In genomic region chr1:21312407-21312992, GRCh38 we compare ENCODE assay signal across 1 cellular context.
A peak's percentile ranks its signal among the peaks of the same experiment; 100 is the strongest.
TF ChIP-seq lines count a peak whose summit lies in the region.

No MANE protein-coding gene starts in this region.

TF ChIP-seq in HepG2, 621 proteins besides CTCF, POLR2A, EP300 and RAD21 (continued from another document and continues in another):
- TF ChIP-seq ZBTB25 (CRISPR knock-in tag; IDR thresholded peaks at IDR 0.05) (peak; percentile 70; the same call in 1 of the 2 replicates), KDM1A (CRISPR knock-in tag; IDR thresholded peaks at IDR 0.05) (peak; percentile 94), EHMT2 (IDR thresholded peaks at IDR 0.05; ENCODE audit: borderline replicate concordance, low read depth, low read length) (no peak), ZNF484 (CRISPR knock-in tag; IDR thresholded peaks at IDR 0.05; ENCODE audit: borderline replicate concordance, low read depth) (no peak), STAT6 (CRISPR knock-in tag; IDR thresholded peaks at IDR 0.05; ENCODE audit: borderline replicate concordance) (no peak), FOSL2 (CRISPR knock-in tag; IDR thresholded peaks at IDR 0.05) (peak; percentile 77), ZBTB7B (CRISPR knock-in tag; IDR thresholded peaks at IDR 0.05) (0 out of 2 replicates have a peak, but pooled peaks have one; percentile 37), ZNF383 (CRISPR knock-in tag; IDR thresholded peaks at IDR 0.05; ENCODE audit: borderline replicate concordance) (no peak), MEIS2 (CRISPR knock-in tag; IDR thresholded peaks at IDR 0.05) (peak; percentile 43; the same call in 1 of the 2 replicates), ZNF775 (CRISPR knock-in tag; IDR thresholded peaks at IDR 0.05; ENCODE audit: borderline replicate concordance) (no peak), ZSCAN20 (CRISPR knock-in tag; IDR thresholded peaks at IDR 0.05; ENCODE audit: borderline replicate concordance) (no peak), HMGA1 (CRISPR knock-in tag; conservative IDR thresholded peaks at IDR 0.05) (no peak), BHLHE40 (IDR thresholded peaks at IDR 0.05; ENCODE audit: low read length) (peak; percentile 91), ZNF678 (CRISPR knock-in tag; IDR thresholded peaks at IDR 0.05) (no peak), ZBTB14 (CRISPR knock-in tag; IDR thresholded peaks at IDR 0.05) (no peak), HMG20B (CRISPR knock-in tag; conservative IDR thresholded peaks at IDR 0.05) (no peak), ZNF781 (CRISPR knock-in tag; IDR thresholded peaks at IDR 0.05; ENCODE audit: borderline replicate concordance, not compliant biosample characterization) (no peak), BRD4 (CRISPR knock-in tag; IDR thresholded peaks at IDR 0.05) (no peak), ZBTB10 (CRISPR knock-in tag; IDR thresholded peaks at IDR 0.05; ENCODE audit: borderline replicate concordance) (no peak), RBM39 (IDR thresholded peaks at IDR 0.05; ENCODE audit: low read depth, low read length, poor library complexity, severe bottlenecking) (no peak), ZBTB38 (CRISPR knock-in tag; IDR thresholded peaks at IDR 0.05) (no peak), ZNF615 (CRISPR knock-in tag; IDR thresholded peaks at IDR 0.05; ENCODE audit: borderline replicate concordance) (no peak), ZFP36L2 (CRISPR knock-in tag; IDR thresholded peaks at IDR 0.05) (no peak), SMAD3 (CRISPR knock-in tag; IDR thresholded peaks at IDR 0.05) (peak; percentile 74), ARID4A (CRISPR knock-in tag; IDR thresholded peaks at IDR 0.05; ENCODE audit: borderline replicate concordance) (peak; percentile 89), PHB2 (IDR thresholded peaks at IDR 0.05; ENCODE audit: partially characterized antibody) (no peak), RXRA (CRISPR knock-in tag; IDR thresholded peaks at IDR 0.05) (peak; percentile 75; the same call in 1 of the 2 replicates), GRHL1 (CRISPR knock-in tag; conservative IDR thresholded peaks at IDR 0.05) (no peak), RBM22 (optimal IDR thresholded peaks at IDR 0.05; ENCODE audit: low read length) (no peak), ZNF577 (CRISPR knock-in tag; IDR thresholded peaks at IDR 0.05; ENCODE audit: borderline replicate concordance, low read depth) (no peak), SP5 (CRISPR knock-in tag; IDR thresholded peaks at IDR 0.05; ENCODE audit: borderline replicate concordance, low read depth) (peak; percentile 12; the same call in 1 of the 2 replicates)
- TF ChIP-seq, protein P1, sequence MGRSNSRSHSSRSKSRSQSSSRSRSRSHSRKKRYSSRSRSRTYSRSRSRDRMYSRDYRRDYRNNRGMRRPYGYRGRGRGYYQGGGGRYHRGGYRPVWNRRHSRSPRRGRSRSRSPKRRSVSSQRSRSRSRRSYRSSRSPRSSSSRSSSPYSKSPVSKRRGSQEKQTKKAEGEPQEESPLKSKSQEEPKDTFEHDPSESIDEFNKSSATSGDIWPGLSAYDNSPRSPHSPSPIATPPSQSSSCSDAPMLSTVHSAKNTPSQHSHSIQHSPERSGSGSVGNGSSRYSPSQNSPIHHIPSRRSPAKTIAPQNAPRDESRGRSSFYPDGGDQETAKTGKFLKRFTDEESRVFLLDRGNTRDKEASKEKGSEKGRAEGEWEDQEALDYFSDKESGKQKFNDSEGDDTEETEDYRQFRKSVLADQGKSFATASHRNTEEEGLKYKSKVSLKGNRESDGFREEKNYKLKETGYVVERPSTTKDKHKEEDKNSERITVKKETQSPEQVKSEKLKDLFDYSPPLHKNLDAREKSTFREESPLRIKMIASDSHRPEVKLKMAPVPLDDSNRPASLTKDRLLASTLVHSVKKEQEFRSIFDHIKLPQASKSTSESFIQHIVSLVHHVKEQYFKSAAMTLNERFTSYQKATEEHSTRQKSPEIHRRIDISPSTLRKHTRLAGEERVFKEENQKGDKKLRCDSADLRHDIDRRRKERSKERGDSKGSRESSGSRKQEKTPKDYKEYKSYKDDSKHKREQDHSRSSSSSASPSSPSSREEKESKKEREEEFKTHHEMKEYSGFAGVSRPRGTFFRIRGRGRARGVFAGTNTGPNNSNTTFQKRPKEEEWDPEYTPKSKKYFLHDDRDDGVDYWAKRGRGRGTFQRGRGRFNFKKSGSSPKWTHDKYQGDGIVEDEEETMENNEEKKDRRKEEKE (IDR thresholded peaks at IDR 0.05): no peak
- TF ChIP-seq, protein P2, sequence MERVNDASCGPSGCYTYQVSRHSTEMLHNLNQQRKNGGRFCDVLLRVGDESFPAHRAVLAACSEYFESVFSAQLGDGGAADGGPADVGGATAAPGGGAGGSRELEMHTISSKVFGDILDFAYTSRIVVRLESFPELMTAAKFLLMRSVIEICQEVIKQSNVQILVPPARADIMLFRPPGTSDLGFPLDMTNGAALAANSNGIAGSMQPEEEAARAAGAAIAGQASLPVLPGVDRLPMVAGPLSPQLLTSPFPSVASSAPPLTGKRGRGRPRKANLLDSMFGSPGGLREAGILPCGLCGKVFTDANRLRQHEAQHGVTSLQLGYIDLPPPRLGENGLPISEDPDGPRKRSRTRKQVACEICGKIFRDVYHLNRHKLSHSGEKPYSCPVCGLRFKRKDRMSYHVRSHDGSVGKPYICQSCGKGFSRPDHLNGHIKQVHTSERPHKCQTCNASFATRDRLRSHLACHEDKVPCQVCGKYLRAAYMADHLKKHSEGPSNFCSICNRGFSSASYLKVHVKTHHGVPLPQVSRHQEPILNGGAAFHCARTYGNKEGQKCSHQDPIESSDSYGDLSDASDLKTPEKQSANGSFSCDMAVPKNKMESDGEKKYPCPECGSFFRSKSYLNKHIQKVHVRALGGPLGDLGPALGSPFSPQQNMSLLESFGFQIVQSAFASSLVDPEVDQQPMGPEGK (CRISPR knock-in tag; IDR thresholded peaks at IDR 0.05): peak; percentile 26; the same call in 1 of the 2 replicates
- TF ChIP-seq, protein P3, sequence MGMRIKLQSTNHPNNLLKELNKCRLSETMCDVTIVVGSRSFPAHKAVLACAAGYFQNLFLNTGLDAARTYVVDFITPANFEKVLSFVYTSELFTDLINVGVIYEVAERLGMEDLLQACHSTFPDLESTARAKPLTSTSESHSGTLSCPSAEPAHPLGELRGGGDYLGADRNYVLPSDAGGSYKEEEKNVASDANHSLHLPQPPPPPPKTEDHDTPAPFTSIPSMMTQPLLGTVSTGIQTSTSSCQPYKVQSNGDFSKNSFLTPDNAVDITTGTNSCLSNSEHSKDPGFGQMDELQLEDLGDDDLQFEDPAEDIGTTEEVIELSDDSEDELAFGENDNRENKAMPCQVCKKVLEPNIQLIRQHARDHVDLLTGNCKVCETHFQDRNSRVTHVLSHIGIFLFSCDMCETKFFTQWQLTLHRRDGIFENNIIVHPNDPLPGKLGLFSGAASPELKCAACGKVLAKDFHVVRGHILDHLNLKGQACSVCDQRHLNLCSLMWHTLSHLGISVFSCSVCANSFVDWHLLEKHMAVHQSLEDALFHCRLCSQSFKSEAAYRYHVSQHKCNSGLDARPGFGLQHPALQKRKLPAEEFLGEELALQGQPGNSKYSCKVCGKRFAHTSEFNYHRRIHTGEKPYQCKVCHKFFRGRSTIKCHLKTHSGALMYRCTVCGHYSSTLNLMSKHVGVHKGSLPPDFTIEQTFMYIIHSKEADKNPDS (CRISPR knock-in tag; IDR thresholded peaks at IDR 0.05): no peak
- TF ChIP-seq, protein P4, sequence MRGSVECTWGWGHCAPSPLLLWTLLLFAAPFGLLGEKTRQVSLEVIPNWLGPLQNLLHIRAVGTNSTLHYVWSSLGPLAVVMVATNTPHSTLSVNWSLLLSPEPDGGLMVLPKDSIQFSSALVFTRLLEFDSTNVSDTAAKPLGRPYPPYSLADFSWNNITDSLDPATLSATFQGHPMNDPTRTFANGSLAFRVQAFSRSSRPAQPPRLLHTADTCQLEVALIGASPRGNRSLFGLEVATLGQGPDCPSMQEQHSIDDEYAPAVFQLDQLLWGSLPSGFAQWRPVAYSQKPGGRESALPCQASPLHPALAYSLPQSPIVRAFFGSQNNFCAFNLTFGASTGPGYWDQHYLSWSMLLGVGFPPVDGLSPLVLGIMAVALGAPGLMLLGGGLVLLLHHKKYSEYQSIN (CRISPR knock-in tag; IDR thresholded peaks at IDR 0.05; ENCODE audit: borderline replicate concordance): no peak
